In the genomic region with DNA sequence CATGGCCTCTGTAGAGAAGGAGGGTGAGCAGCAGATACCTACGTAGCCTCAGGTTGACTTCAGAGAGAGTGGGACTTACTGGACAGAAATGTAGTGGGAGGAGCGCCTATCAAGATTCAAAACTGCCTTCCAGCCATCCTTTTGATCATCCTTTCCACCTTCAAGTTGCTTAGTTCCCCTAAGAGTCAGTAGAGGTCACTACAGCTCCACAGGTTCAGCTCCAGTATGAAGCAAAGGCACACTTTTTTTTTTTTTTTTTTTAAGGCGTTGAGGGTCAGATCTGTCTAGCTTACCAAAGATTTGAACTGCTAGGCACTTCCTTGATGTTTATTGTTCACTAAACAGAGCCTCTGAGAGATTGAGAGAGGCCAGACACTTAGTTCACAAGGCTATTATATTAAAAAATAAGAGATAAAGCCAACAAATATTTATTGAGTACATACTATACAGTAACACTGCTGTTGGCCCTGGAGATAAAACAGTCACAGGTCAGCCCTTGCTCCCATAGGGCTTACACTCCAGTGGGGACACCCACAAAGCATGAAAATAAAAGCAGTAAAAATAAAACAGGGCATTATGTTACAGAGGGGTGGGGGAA, we compare ENCODE assay signal across 8 cellular contexts. TPM values are rescaled to one million over a fixed set of nuclear protein-coding genes. Genes with fewer than 3 reads are reported as not detected.
DNase-seq lines count a peak whose midpoint lies in the region; ATAC-seq and TF ChIP-seq lines count a peak whose summit lies in the region.

No MANE protein-coding gene starts in this region.

- H3K4me3 ChIP-seq in cardiac fibroblast (replicated peaks in 1 of 2; ENCODE audit: low read depth in 2 of 2, low read length in 2 of 2) (no peak overlapping the region), tibial artery (no peak overlapping the region)

- DNase-seq in SKM-1 treated with dmso at 0.1 percent for 144 hours (lab: John Stamatoyannopoulos, UW; ENCODE audit: unreplicated experiment) (peak; percentile 40), SKM-1 (lab: John Stamatoyannopoulos, UW; ENCODE audit: unreplicated experiment) (no peak), LHCN-M2 (ENCODE audit: low read depth) (peak; percentile 74), SIG-M5 treated with dmso at 0.1 percent for 504 hours (lab: John Stamatoyannopoulos, UW; ENCODE audit: unreplicated experiment) (peak; percentile 79), cardiac fibroblast (ENCODE audit: low read depth in 2 of 2) (peak; percentile 88 to 89), left kidney (ENCODE audit: low read depth, low spot score) (peak; percentile 89), tibial artery (no peak)

- H3K27me3 ChIP-seq in tibial artery: no peaks in the 10 kb centered on the region

- H3K4me1 ChIP-seq in tibial artery: peaks cover 0 to 22% (median 14%) of the 10 kb centered on the region in 4 donors

- H3K27ac ChIP-seq in tibial artery: no peak overlapping the region

- TF ChIP-seq CTCF in cardiac fibroblast (IDR thresholded peaks at IDR 0.05; ENCODE audit: low read depth, low read length) (peak; percentile 79), tibial artery (IDR thresholded peaks at IDR 0.05) (peak; percentile 65 to 70)

- ATAC-seq in HG02852 (IDR thresholded peaks at IDR 0.05; ENCODE audit: unreplicated experiment): no peak

- H3K9me3 ChIP-seq in tibial artery: no peaks in the 10 kb centered on the region

- intact Hi-C loops in tibial artery (cut with DNase I; ENCODE audit: low total_unique reads): loop anchor here (2.0 kb wide), 1 partner anchor 74 kb away; no protein-coding TSS in a partner anchor

- H3K36me3 ChIP-seq in tibial artery: peaks cover 0 to 43% (median 18%) of the 10 kb centered on the region in 3 donors

RNA-seq across cellular contexts. Expression of gene RNF227, which starts 3.1 kb away (rescaled TPM):
- 6.9 and 14.2 TPM in 2 replicates for total RNA-seq in LHCN-M2 (2014; rRNA removed)
- polyA plus RNA-seq in LHCN-M2 (2012): 2.8 TPM

RNA-seq across cellular contexts. Expression of gene KCNAB3, which starts 16.6 kb away (rescaled TPM):
- 0.32 and 0.46 TPM in 2 replicates for total RNA-seq in LHCN-M2 (2014; rRNA removed)
- 0.38 TPM for polyA plus RNA-seq in LHCN-M2 (2012)

RNA-seq across cellular contexts. Expression of gene TRAPPC1, which starts 18.7 kb away (rescaled TPM):
- 54.2 and 58.2 TPM in 2 replicates for total RNA-seq in LHCN-M2 (2014; rRNA removed)
- 413 TPM for polyA plus RNA-seq in LHCN-M2 (2012)

RNA-seq across cellular contexts. Expression of gene CNTROB, which starts 19.0 kb away (rescaled TPM):
- total RNA-seq in LHCN-M2 (2014; rRNA removed): 35.7 and 36.5 TPM in 2 replicates
- polyA plus RNA-seq in LHCN-M2 (2012): 25.6 TPM

RNA-seq across cellular contexts. Expression of gene CHD3, which starts 24.4 kb away (rescaled TPM):
- total RNA-seq in LHCN-M2 (2014; rRNA removed): 83.2 and 98.2 TPM in 2 replicates
- polyA plus RNA-seq in LHCN-M2 (2012): 85.2 TPM

Comparison
In these comparisons a context has a peak if more than half of its experiments do, and no peak if none do; other contexts are left out.
1. DNase-seq: peak in SKM-1 treated with dmso at 0.1 percent for 144 hours (single experiment), LHCN-M2 (single experiment), SIG-M5 treated with dmso at 0.1 percent for 504 hours (single experiment), cardiac fibroblast (2 of 2) and left kidney (single experiment); none in SKM-1 (single experiment) and tibial artery (0 of 2).